8 cellular contexts compared by ENCODE assay signal in the genomic region with DNA sequence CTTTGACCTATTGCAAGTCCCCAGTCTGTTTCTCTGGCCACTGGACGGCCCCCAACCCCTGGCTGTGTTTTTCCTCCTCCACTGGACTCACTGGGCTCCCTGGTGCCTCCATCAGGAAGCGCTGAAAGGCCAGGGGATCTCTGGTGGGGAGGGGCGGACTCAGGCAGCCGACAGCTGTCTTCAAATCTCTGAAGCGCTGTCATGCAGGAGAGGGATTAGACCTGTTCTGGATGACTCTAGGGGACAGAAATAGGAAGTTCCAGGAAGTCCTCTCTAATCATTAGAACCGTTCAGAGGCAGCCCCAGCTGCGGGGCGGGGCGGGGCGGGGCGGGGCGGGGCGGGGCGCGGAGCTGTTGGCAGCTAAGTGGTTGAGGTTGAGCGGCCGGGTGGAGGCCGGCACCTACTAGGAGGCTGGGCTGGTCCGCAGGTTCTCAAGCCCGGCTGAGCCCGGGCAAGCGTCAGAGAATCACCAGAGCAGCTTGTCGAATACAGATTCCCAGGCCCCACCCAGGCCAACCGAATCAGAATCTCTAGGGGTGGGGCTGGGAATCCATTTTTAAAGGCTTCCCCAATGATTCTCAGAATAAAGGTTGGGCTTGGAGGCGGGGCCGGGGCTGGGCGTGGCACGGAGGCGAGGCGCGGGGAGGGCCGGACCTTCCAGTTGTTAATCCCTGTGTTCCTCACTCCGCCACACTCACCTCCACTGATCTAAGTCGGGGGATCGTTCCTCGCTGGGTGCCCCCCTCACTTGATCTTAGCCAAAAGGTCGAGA. TPM values are rescaled to one million over a fixed set of nuclear protein-coding genes. Genes with fewer than 3 reads are reported as not detected.
DNase-seq lines count a peak whose midpoint lies in the region; ATAC-seq and TF ChIP-seq lines count a peak whose summit lies in the region.

No MANE protein-coding gene starts in this region.

- H3K27me3 ChIP-seq in WERI-Rb-1 (ENCODE audit: insufficient read depth, low read depth, severe bottlenecking) (no peaks in the 10 kb centered on the region), left lung (peaks cover 0 to 12% of the 10 kb centered on the region in 2 donors)

- peak overlapping the region; percentile 20 for H3K27ac ChIP-seq in WERI-Rb-1
- H3K27ac ChIP-seq in left lung: peak overlapping the region; percentile 78 to 79

- in situ Hi-C loops in GM13977 (cut with MboI; ENCODE audit: low pct_unique_long_range_greater_than_20kb, low sequenced_read_pairs, unreplicated experiment): no loop called here

- H3K27ac Mint-ChIP-seq in chondrocyte (ENCODE audit: unreplicated experiment): peak overlapping the region; percentile 68

- ATAC-seq in HG02798 (IDR thresholded peaks at IDR 0.05; ENCODE audit: poor library complexity, unreplicated experiment) (peak; percentile 65), left lung (peak; percentile 82), HG02970 (IDR thresholded peaks at IDR 0.05; ENCODE audit: low FRiP score, unreplicated experiment) (no peak)

- peak; percentile 85 for DNase-seq in GM13977 (ENCODE audit: low spot score)
- peak; percentile 54 for DNase-seq in NCI-H2081 treated with DMSO at 0.1 percent for 48 hours (lab: John Stamatoyannopoulos, UW)
- DNase-seq in WERI-Rb-1: peak; percentile 98
- no peak for DNase-seq in chondrocyte (ENCODE audit: low spot score)
- peak; percentile 92 to 97 for DNase-seq in left lung
- peak; percentile 65 to 66 for DNase-seq in stimulated activated CD4-positive, alpha-beta T cell treated with anti-CD3 and anti-CD28 coated beads, Interleukin-4, amount 100 ng/mL, for 48 hours (ENCODE audit: low read depth in 2 of 2)

- peaks cover 27% of the 10 kb centered on the region for H3K4me1 Mint-ChIP-seq in chondrocyte (ENCODE audit: low read depth)

- peak overlapping the region; percentile 54 for H3K4me3 Mint-ChIP-seq in chondrocyte (ENCODE audit: unreplicated experiment)

- no peak for TF ChIP-seq CTCF in GM13977 (IDR thresholded peaks at IDR 0.05; ENCODE audit: extremely low read depth, insufficient read depth, missing control alignments)
- TF ChIP-seq CTCF in WERI-Rb-1 (IDR thresholded peaks at IDR 0.05; ENCODE audit: low read depth, low read length): peak; percentile 48
- TF ChIP-seq CTCF in chondrocyte (IDR thresholded peaks at IDR 0.05): peak; percentile 35
- TF ChIP-seq CTCF in left lung (IDR thresholded peaks at IDR 0.05): no peak

- H3K4me3 ChIP-seq in WERI-Rb-1 (ENCODE audit: low read depth, low read length) (peak overlapping the region; percentile 49), left lung (peak overlapping the region; percentile 18 to 43)

- intact Hi-C loops in left lung (cut with DNase I): loop anchor here in 1 of 2 donors (5.0 kb wide), 1 partner anchor 33 kb away; no protein-coding TSS in a partner anchor

- no peaks in the 10 kb centered on the region for H3K36me3 Mint-ChIP-seq in chondrocyte (ENCODE audit: low read depth)

- H3K27me3 Mint-ChIP-seq in chondrocyte (ENCODE audit: low read depth): no peaks in the 10 kb centered on the region

- H3K36me3 ChIP-seq in WERI-Rb-1: no peaks in the 10 kb centered on the region
- H3K36me3 ChIP-seq in left lung: peaks cover 0 to 29% of the 10 kb centered on the region in 2 donors

- H3K9me3 ChIP-seq in WERI-Rb-1 (ENCODE audit: severe bottlenecking): no peaks in the 10 kb centered on the region
- no peaks in the 10 kb centered on the region for H3K9me3 ChIP-seq in left lung

- no peaks in the 10 kb centered on the region for H3K9me3 Mint-ChIP-seq in chondrocyte (ENCODE audit: low read depth)

- H3K4me1 ChIP-seq in left lung: peaks cover 21 to 36% of the 10 kb centered on the region in 2 donors

RNA-seq across cellular contexts. Expression of a gene that starts 11.4 kb away (rescaled TPM):
- total RNA-seq in chondrocyte (111 to 120 TPM (median 115 TPM) in 3 replicates), left lung (10 to 100 TPM; 46.8 to 82.7 TPM)

RNA-seq across cellular contexts. Expression of a gene that starts 26.5 kb away (rescaled TPM):
- total RNA-seq in chondrocyte (1.3 to 7.1 TPM (median 5.9 TPM) in 3 replicates), left lung (100 to 1,000 TPM; 216 to 235 TPM)

RNA-seq across cellular contexts. Expression of a gene that starts 58.5 kb away (rescaled TPM):
- total RNA-seq in chondrocyte (201 to 294 TPM (median 211 TPM) in 3 replicates), left lung (10 to 100 TPM; 37.9 to 41.5 TPM)

RNA-seq across cellular contexts. Expression of a gene that starts 58.9 kb away (rescaled TPM):
- total RNA-seq in chondrocyte (8.0 to 10.0 TPM (median 8.8 TPM) in 3 replicates), left lung (under 1 TPM in 1 of 2 donors, not detected in 1; 0.38 TPM)

Comparison
In these comparisons a context has a peak if more than half of its experiments do, and no peak if none do; other contexts are left out.
1. CTCF ChIP-seq: peak in WERI-Rb-1 (single experiment) and chondrocyte (single experiment); none in GM13977 (single experiment) and left lung (0 of 2).
2. RNA of a gene that starts 26.5 kb away (total RNA-seq): 216 to 235 TPM in left lung; 1.3 to 7.1 TPM in chondrocyte; every median in the first group is over 10 times any median in the second.